In genomic region chr2:40786636-40787035, GRCh38 we compare ENCODE assay signal across 1 cellular context.
TF ChIP-seq lines count a peak whose summit lies in the region.

No MANE protein-coding gene starts in this region.

TF ChIP-seq in GM23338, 12 proteins besides CTCF, POLR2A, EP300 and RAD21 (continued from another document):
- no peak for TF ChIP-seq ZNF462 (CRISPR knock-in tag; IDR thresholded peaks at IDR 0.05)
